ENCODE assay signal across 2 cellular contexts in the genomic region with DNA sequence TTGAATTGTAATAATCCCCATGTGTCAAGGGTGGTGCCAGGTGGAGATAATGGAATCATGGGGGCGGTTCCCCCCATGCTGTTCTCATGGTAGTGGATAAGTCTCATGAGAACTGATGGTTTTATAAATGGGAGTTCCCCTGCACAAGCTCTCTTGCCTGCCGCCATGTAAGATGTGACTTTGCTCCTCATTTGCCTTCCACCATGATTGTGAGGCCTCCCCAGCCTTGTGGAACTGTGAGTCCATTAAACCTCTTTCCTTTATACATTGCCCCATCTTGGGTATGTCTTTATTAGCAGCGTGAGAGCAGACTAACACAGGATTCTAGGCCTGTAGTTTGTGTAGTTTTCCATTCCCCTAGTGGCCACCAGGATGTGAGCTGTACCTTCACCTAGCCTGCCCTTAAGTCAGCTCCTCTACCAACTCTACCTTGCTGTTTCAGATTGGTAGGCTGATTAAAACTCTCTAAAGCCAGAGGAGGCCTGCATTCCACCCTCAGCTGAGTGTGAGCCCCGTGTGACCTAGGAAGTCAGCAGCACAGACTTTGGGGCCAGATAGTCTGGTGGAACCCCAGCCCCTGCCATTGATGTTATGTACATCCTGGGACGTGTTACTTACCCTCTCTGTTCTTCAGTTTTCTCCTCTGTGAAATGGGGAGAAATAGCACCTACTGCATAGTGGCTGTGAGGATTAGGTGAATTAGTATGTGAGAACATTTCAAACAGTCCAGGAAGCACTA.
A peak's percentile ranks its signal among the peaks of the same experiment; 100 is the strongest.
TF ChIP-seq lines count a peak whose summit lies in the region.

No MANE protein-coding gene starts in this region.

TF ChIP-seq in SK-N-SH, 30 proteins besides CTCF, POLR2A, EP300 and RAD21:
- TF ChIP-seq POLR2AphosphoS5 (IDR thresholded peaks at IDR 0.05; ENCODE audit: low read depth, low read length) (0 out of 2 replicates have a peak, but pooled peaks have one; percentile 4), RXRA (IDR thresholded peaks at IDR 0.05; ENCODE audit: borderline replicate concordance, low read depth) (no peak)

TF ChIP-seq in SK-N-SH treated with all-trans-retinoic acid at 6 μM for 48 hours, 23 proteins besides CTCF, POLR2A, EP300 and RAD21:
- TF ChIP-seq, protein P1, sequence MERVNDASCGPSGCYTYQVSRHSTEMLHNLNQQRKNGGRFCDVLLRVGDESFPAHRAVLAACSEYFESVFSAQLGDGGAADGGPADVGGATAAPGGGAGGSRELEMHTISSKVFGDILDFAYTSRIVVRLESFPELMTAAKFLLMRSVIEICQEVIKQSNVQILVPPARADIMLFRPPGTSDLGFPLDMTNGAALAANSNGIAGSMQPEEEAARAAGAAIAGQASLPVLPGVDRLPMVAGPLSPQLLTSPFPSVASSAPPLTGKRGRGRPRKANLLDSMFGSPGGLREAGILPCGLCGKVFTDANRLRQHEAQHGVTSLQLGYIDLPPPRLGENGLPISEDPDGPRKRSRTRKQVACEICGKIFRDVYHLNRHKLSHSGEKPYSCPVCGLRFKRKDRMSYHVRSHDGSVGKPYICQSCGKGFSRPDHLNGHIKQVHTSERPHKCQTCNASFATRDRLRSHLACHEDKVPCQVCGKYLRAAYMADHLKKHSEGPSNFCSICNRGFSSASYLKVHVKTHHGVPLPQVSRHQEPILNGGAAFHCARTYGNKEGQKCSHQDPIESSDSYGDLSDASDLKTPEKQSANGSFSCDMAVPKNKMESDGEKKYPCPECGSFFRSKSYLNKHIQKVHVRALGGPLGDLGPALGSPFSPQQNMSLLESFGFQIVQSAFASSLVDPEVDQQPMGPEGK (CRISPR knock-in tag; IDR thresholded peaks at IDR 0.05; ENCODE audit: borderline replicate concordance) = no peak
